In the genomic region with DNA sequence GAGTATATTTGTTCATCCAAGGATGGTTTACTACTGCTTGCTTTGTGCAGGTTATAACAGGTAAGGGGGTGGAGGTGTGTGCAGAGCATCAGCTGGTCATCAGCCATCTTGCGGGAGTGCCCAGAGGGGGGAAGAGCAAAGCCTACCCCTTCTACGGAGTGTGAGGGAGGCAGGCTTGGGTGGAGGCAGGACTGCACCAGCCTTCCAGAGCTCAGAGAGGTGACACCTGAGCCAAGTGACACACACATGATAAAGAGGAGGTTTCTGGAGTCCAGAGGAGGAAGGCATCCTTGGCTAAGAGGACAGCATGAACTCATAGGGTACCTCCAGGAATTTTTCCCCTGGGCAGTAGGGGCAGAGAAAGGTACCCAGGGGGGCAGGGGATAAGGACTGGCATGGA, we compare ENCODE assay signal across 31 cellular contexts.
DNase-seq lines count a peak whose midpoint lies in the region; ATAC-seq and TF ChIP-seq lines count a peak whose summit lies in the region.
"Had no signal": no experiment of that assay in that cellular context is flagged by ENCODE, and none has a peak within 500 bp of the region (broad histone marks: within the 10 kb centered on the region; RNA-seq: fewer than 3 reads in every experiment).

No MANE protein-coding gene starts in this region.

- no peak for TF ChIP-seq CTCF in progenitor cell of endocrine pancreas (IDR thresholded peaks at IDR 0.05; ENCODE audit: unreplicated experiment)
- TF ChIP-seq CTCF in GM20000 (IDR thresholded peaks at IDR 0.05; ENCODE audit: extremely low read depth, missing control alignments): no peak

- H3K4me1 Mint-ChIP-seq in progenitor cell of endocrine pancreas (ENCODE audit: low read depth): no peaks in the 10 kb centered on the region
- peaks cover 9 to 29% of the 10 kb centered on the region in 2 donors for H3K4me1 Mint-ChIP-seq in stimulated activated naive B cell treated with anti-CD40 and anti-IgM and Interleukin-4, amounts not matched to agents 10 μg/mL and 1 μg/mL and 100 μg/mL, for 72 hours

- no peak for ATAC-seq in stimulated activated naive B cell treated with anti-CD40 and anti-IgM and Interleukin-4, amounts not matched to agents 10 μg/mL and 1 μg/mL and 100 μg/mL, for 72 hours (replicated peaks)
- ATAC-seq: A549; CD8-positive, alpha-beta T cell had no signal

- no peaks in the 10 kb centered on the region for H3K27me3 Mint-ChIP-seq in progenitor cell of endocrine pancreas
- no peaks in the 10 kb centered on the region for H3K27me3 Mint-ChIP-seq in stimulated activated naive B cell treated with anti-CD40 and anti-IgM and Interleukin-4, amounts not matched to agents 10 μg/mL and 1 μg/mL and 100 μg/mL, for 72 hours
- H3K27me3 Mint-ChIP-seq: B cell; CD4-positive, alpha-beta memory T cell; CD4-positive, alpha-beta T cell; CD4-positive, CD25-positive, alpha-beta regulatory T cell had no signal

- peak overlapping the region; percentile 85 for H3K27ac Mint-ChIP-seq in progenitor cell of endocrine pancreas
- H3K27ac Mint-ChIP-seq in stimulated activated naive B cell treated with anti-CD40 and anti-IgM and Interleukin-4, amounts not matched to agents 10 μg/mL and 1 μg/mL and 100 μg/mL, for 72 hours: peak overlapping the region; percentile 21
- H3K27ac Mint-ChIP-seq: B cell; CD14-positive monocyte; CD4-positive, alpha-beta T cell; CD4-positive, CD25-positive, alpha-beta regulatory T cell; CD8-positive, alpha-beta T cell had no signal

- peaks cover 2% of the 10 kb centered on the region for H3K36me3 Mint-ChIP-seq in progenitor cell of endocrine pancreas (ENCODE audit: insufficient read depth)
- peaks cover 17 to 21% of the 10 kb centered on the region in 2 donors for H3K36me3 Mint-ChIP-seq in stimulated activated naive B cell treated with anti-CD40 and anti-IgM and Interleukin-4, amounts not matched to agents 10 μg/mL and 1 μg/mL and 100 μg/mL, for 72 hours

- H3K9me3 Mint-ChIP-seq in progenitor cell of endocrine pancreas (ENCODE audit: low read depth): peaks cover 10% of the 10 kb centered on the region
- H3K9me3 Mint-ChIP-seq in stimulated activated naive B cell treated with anti-CD40 and anti-IgM and Interleukin-4, amounts not matched to agents 10 μg/mL and 1 μg/mL and 100 μg/mL, for 72 hours: peaks cover 8 to 15% of the 10 kb centered on the region in 2 donors
- H3K9me3 Mint-ChIP-seq: CD4-positive, alpha-beta T cell had no signal

- H3K4me3 Mint-ChIP-seq in progenitor cell of endocrine pancreas (ENCODE audit: low read depth): no peak overlapping the region
- H3K4me3 Mint-ChIP-seq in stimulated activated naive B cell treated with anti-CD40 and anti-IgM and Interleukin-4, amounts not matched to agents 10 μg/mL and 1 μg/mL and 100 μg/mL, for 72 hours: no peak overlapping the region
- H3K4me3 Mint-ChIP-seq: B cell; CD14-positive monocyte; CD4-positive, alpha-beta memory T cell; CD4-positive, alpha-beta T cell; CD4-positive, CD25-positive, alpha-beta regulatory T cell; CD8-positive, alpha-beta memory T cell; CD8-positive, alpha-beta T cell had no signal

- DNase-seq in NCI-H510A treated with DMSO at 0.1 percent for 48 hours (lab: John Stamatoyannopoulos, UW) (peak; percentile 27), NCI-H510A (lab: John Stamatoyannopoulos, UW) (no peak), iPS-NIHi7 (ENCODE audit: extremely low spot score) (peak; percentile 21), progenitor cell of endocrine pancreas (ENCODE audit: low spot score, unreplicated experiment) (no peak), NCI-H1694 (lab: John Stamatoyannopoulos, UW) (no peak), GM20000 (ENCODE audit: low spot score) (no peak), germinal center (ENCODE audit: low spot score) (no peak)
- DNase-seq in stimulated activated naive B cell treated with anti-CD40 and anti-IgM and Interleukin-4, amounts not matched to agents 10 μg/mL and 1 μg/mL and 100 μg/mL, for 72 hours: no peak
- DNase-seq: 8988T; ACHN; AML-193; BE2C; C1 segment of cervical spinal cord; Caco-2; Calu3; CD4-positive, alpha-beta memory T cell; CD4-positive, alpha-beta T cell; CD4-positive, CD25-positive, alpha-beta regulatory T cell; CD8-positive, alpha-beta memory T cell; CD8-positive, alpha-beta T cell; COR-L47; DMS 273 treated with DMSO at 0.1 percent for 48 hours; DMS153; DMS53; DMS79; DMS79 treated with DMSO at 0.1 percent for 48 hours; DND-41; EL had no signal

Comparison
In these comparisons a context has a peak if more than half of its experiments do, and no peak if none do; other contexts are left out.
1. DNase-seq: peak in NCI-H510A treated with DMSO at 0.1 percent for 48 hours (single experiment) and iPS-NIHi7 (single experiment); none in NCI-H510A (single experiment), progenitor cell of endocrine pancreas (single experiment), stimulated activated naive B cell treated with anti-CD40 and anti-IgM and Interleukin-4, amounts not matched to agents 10 μg/mL and 1 μg/mL and 100 μg/mL, for 72 hours (single experiment), NCI-H1694 (single experiment), GM20000 (single experiment) and germinal center (single experiment).